ENCODE assay signal across 16 cellular contexts in the genomic region with DNA sequence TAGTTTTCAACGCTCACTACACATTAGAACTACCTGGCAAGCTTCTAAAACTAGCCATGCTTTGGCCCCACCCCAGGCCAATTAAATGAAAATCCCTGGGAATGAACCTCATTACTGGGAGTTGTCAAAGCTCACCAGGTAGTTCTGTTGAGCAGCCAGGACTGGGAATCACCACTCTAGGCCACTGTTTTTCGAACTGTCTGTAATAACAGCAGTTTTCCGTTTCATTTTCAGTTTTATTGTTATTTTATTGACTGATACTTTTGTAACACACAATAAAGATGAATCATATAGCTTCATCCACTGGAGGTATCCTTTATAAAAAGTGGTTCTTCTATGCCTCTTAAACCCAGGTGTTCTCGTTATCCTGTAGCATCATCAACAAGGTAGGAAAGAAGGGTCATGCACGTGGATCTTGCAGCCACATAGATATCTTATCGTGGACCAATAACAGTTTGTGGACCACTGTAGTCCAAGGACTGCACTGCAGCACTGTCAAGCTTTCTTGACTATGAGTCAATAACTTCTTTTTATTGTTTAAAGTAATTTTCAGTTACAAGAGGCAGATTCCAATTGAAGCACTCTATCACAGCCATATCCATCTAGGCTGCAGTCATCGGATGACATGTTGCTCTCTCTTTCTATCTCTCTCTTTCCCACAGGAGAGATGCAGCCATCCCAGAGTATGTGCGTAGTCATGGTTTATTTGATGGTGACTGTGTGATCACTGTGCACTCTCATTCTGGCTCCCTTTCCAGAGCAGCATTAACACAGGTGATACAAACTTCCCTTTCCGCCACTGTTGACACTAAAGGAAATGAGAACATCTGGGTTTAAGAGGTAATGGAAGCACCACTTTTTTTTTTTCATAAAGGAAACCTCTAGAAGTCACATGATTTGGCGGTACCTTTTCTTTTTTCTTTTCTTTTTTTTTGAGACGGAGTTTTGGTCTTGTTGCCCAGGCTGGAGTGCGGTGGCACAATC. TPM values are rescaled to one million over a fixed set of nuclear protein-coding genes. Genes with fewer than 3 reads are reported as not detected.
A peak's percentile ranks its signal among the peaks of the same experiment; 100 is the strongest.
DNase-seq lines count a peak whose midpoint lies in the region; ATAC-seq and TF ChIP-seq lines count a peak whose summit lies in the region.
"Had no signal": no experiment of that assay in that cellular context is flagged by ENCODE, and none has a peak within 500 bp of the region (broad histone marks: within the 10 kb centered on the region; RNA-seq: fewer than 3 reads in every experiment).

No MANE protein-coding gene starts in this region.

- no peaks in the 10 kb centered on the region for H3K9me3 Mint-ChIP-seq in activated naive CD4-positive, alpha-beta T cell treated with anti-CD3 and anti-CD28 coated beads for 36 hours
- no peaks in the 10 kb centered on the region for H3K9me3 Mint-ChIP-seq in effector memory CD8-positive, alpha-beta T cell

- H3K4me3 Mint-ChIP-seq in activated naive CD4-positive, alpha-beta T cell treated with anti-CD3 and anti-CD28 coated beads for 36 hours = peak overlapping the region; percentile 30
- peak overlapping the region; percentile 19 for H3K4me3 Mint-ChIP-seq in T-helper 17 cell
- H3K4me3 Mint-ChIP-seq in effector memory CD8-positive, alpha-beta T cell = peak overlapping the region; percentile 13 to 64

- TF ChIP-seq POLR2A in transverse colon (IDR thresholded peaks at IDR 0.05) (no peak), stomach (IDR thresholded peaks at IDR 0.05) (no peak)

- no peaks in the 10 kb centered on the region for H3K36me3 ChIP-seq in transverse colon
- H3K36me3 ChIP-seq in stomach = no peaks in the 10 kb centered on the region
- H3K36me3 ChIP-seq: uterus had no signal

- CTCF ChIA-PET in activated naive CD4-positive, alpha-beta T cell treated with anti-CD3 and anti-CD28 coated beads for 36 hours (lab: Charles Lee) = interaction anchor here (1.0 to 3.9 kb wide), 4 partner anchors 8 to 225 kb away, joined by 3 to 23 read pairs (median 7); partner anchors contain the start of gene MAN2A2

- peak; percentile 52 for DNase-seq in activated naive CD4-positive, alpha-beta T cell treated with anti-CD3 and anti-CD28 coated beads for 36 hours
- no peak for DNase-seq in activated naive CD4-positive, alpha-beta T cell treated with Interleukin-2 at 50 U/mL for 16 hours
- no peak for DNase-seq in T-helper 17 cell
- no peak for DNase-seq in effector memory CD8-positive, alpha-beta T cell
- DNase-seq in transverse colon = peak; percentile 25
- no peak for DNase-seq in COLO668 (lab: John Stamatoyannopoulos, UW; ENCODE audit: unreplicated experiment)
- no peak for DNase-seq in stomach
- DNase-seq: foreskin melanocyte, KBM-7, midbrain, NCI-H1048, NCI-H524 treated with DMSO at 0.1 percent for 48 hours, SHP77, uterus had no signal

- WGBS in transverse colon (ENCODE audit: low coverage in 1 of 2), 2 donors = 65 to 71% methylated on average over 9 to 12 of the region's 12 CpGs
- WGBS in stomach, 5 donors = 83 to 91% (median 87%) methylated on average over 11 to 12 of the region's 12 CpGs

- no peaks in the 10 kb centered on the region for H3K36me3 Mint-ChIP-seq in activated naive CD4-positive, alpha-beta T cell treated with anti-CD3 and anti-CD28 coated beads for 36 hours (ENCODE audit: low read depth)
- H3K36me3 Mint-ChIP-seq in T-helper 17 cell (ENCODE audit: low read depth) = no peaks in the 10 kb centered on the region
- H3K36me3 Mint-ChIP-seq in effector memory CD8-positive, alpha-beta T cell (ENCODE audit: insufficient read depth) = peaks cover 6% of the 10 kb centered on the region

- TF ChIP-seq CTCF in transverse colon (IDR thresholded peaks at IDR 0.05) (no peak), stomach (IDR thresholded peaks at IDR 0.05) (no peak)

- no peaks in the 10 kb centered on the region for H3K9me3 ChIP-seq in T-helper 17 cell (ENCODE audit: control insufficient read depth, low read length, poor library complexity, severe bottlenecking)
- H3K9me3 ChIP-seq in transverse colon = no peaks in the 10 kb centered on the region
- no peaks in the 10 kb centered on the region for H3K9me3 ChIP-seq in stomach
- H3K9me3 ChIP-seq: uterus had no signal

- peaks cover 36% of the 10 kb centered on the region for H3K4me1 Mint-ChIP-seq in activated naive CD4-positive, alpha-beta T cell treated with anti-CD3 and anti-CD28 coated beads for 36 hours (ENCODE audit: low read depth)
- peaks cover 12% of the 10 kb centered on the region for H3K4me1 Mint-ChIP-seq in T-helper 17 cell
- H3K4me1 Mint-ChIP-seq in effector memory CD8-positive, alpha-beta T cell (ENCODE audit: low read depth in 2 of 2) = peaks cover 6 to 7% of the 10 kb centered on the region in 2 donors

- no peak overlapping the region for H3K4me3 ChIP-seq in transverse colon
- no peak overlapping the region for H3K4me3 ChIP-seq in stomach
- H3K4me3 ChIP-seq: coronary artery, uterus had no signal

- H3K27ac Mint-ChIP-seq in activated naive CD4-positive, alpha-beta T cell treated with anti-CD3 and anti-CD28 coated beads for 36 hours = peak overlapping the region; percentile 78
- no peak overlapping the region for H3K27ac Mint-ChIP-seq in T-helper 17 cell
- no peak overlapping the region for H3K27ac Mint-ChIP-seq in effector memory CD8-positive, alpha-beta T cell

- H3K4me1 ChIP-seq in transverse colon = peaks cover 0 to 7% (median 2%) of the 10 kb centered on the region in 4 donors
- H3K4me1 ChIP-seq in stomach = peaks cover 0 to 8% (median 3%) of the 10 kb centered on the region in 4 donors

- intact Hi-C loops in activated naive CD4-positive, alpha-beta T cell treated with anti-CD3 and anti-CD28 coated beads for 36 hours (cut with micrococcal nuclease) = loop anchor here (1.0 to 5.0 kb wide), 4 partner anchors 8 to 276 kb away; no protein-coding TSS in a partner anchor
- intact Hi-C loops in transverse colon (cut with DNase I; ENCODE audit: low total_unique reads) = no loop called here
- intact Hi-C loops in stomach (cut with DNase I; ENCODE audit: low total_unique reads) = no loop called here

- no peak for TF ChIP-seq EP300 in transverse colon (IDR thresholded peaks at IDR 0.05; ENCODE audit: low read depth)
- TF ChIP-seq EP300 in stomach (IDR thresholded peaks at IDR 0.05) = no peak

- peak; percentile 75 for ATAC-seq in T-helper 17 cell
- ATAC-seq in effector memory CD8-positive, alpha-beta T cell (replicated peaks) = peak; percentile 75
- ATAC-seq in GM21786 (IDR thresholded peaks at IDR 0.05; ENCODE audit: unreplicated experiment) = no peak

- H3K27ac ChIP-seq in transverse colon (no peak overlapping the region), stomach (no peak overlapping the region)
- H3K27ac ChIP-seq: coronary artery, uterus had no signal

- in situ Hi-C loops in transverse colon (cut with MboI; ENCODE audit: low pct_ligation_motif_present in 1 of 4, low pct_unique_long_range_greater_than_20kb in 1 of 4, low sequenced_read_pairs in 3 of 4) = no loop called here

- no peaks in the 10 kb centered on the region for H3K27me3 Mint-ChIP-seq in activated naive CD4-positive, alpha-beta T cell treated with anti-CD3 and anti-CD28 coated beads for 36 hours (ENCODE audit: low read depth)
- H3K27me3 Mint-ChIP-seq in T-helper 17 cell = no peaks in the 10 kb centered on the region
- peaks cover under 1 to 12% of the 10 kb centered on the region in 2 donors for H3K27me3 Mint-ChIP-seq in effector memory CD8-positive, alpha-beta T cell

- H3K27me3 ChIP-seq in transverse colon (no peaks in the 10 kb centered on the region), stomach (no peaks in the 10 kb centered on the region)
- H3K27me3 ChIP-seq: uterus had no signal

RNA-seq across cellular contexts. Expression of gene BLM, which starts 39.0 kb away (rescaled TPM):
- 10 to 100 TPM; 62.9 to 70.4 TPM for total RNA-seq in activated naive CD4-positive, alpha-beta T cell treated with anti-CD3 and anti-CD28 coated beads for 36 hours
- total RNA-seq in T-helper 17 cell (1 to 10 TPM; 7.8 to 8.8 TPM), transverse colon (1 to 10 TPM; 1.5 to 6.4 (median 2.0) TPM), stomach (10 to 100 TPM in 1 of 5 donors, 1 to 10 TPM in 4; 1.8 to 10.5 (median 4.6) TPM)
- 1 to 10 TPM; 1.1 to 2.9 (median 2.3) TPM for polyA plus RNA-seq in stomach

Comparison
In these comparisons a context has a peak if more than half of its experiments do, and no peak if none do; other contexts are left out.
1. DNase-seq: peak in activated naive CD4-positive, alpha-beta T cell treated with anti-CD3 and anti-CD28 coated beads for 36 hours (single experiment) and transverse colon (single experiment); none in activated naive CD4-positive, alpha-beta T cell treated with Interleukin-2 at 50 U/mL for 16 hours (single experiment), T-helper 17 cell (0 of 3), effector memory CD8-positive, alpha-beta T cell (0 of 3), COLO668 (single experiment) and stomach (single experiment).
2. RNA of gene BLM, which starts 39.0 kb away (total RNA-seq): 62.9 to 70.4 TPM in activated naive CD4-positive, alpha-beta T cell treated with anti-CD3 and anti-CD28 coated beads for 36 hours; 7.8 to 8.8 TPM in T-helper 17 cell, 1.8 to 10.5 TPM in stomach and 1.5 to 6.4 TPM in transverse colon; every median in the first group is over 4 times any median in the second.
3. Peak in every context shown above with its lines, with median percentiles within 50 percentile points of each other: H3K4me3 Mint-ChIP-seq.